10 cellular contexts compared by ENCODE assay signal in the genomic region with DNA sequence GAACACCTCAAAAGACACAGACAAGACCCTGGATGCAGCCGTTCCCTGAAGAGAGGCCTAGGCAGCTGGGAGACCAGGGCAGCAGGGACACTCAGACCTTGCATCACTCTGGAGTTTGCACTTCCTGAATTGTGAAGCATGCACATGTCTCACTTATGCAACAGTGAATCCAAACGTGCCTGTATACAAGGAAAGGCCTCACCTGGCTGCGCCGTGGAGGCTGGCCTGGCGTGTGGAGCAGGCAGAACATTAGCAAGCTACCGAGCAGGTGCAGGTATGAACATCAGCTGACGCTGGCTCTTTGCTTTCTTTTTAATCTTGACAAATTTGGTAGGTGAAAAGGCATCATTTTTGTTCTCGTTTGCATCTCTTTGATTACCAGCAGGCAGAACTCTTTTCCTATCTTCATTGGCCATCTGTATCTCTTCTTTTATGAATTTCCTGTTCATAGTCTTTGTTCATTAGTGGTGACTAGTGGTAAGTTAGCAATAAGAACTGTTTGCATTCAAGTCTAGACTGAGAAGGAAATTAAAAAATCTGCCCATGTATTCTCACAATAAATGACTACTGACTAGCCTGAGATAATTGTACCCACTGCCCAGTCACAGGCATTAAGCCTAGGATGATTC. TPM values are rescaled to one million over a fixed set of nuclear protein-coding genes. Genes with fewer than 3 reads are reported as not detected.
DNase-seq lines count a peak whose midpoint lies in the region; ATAC-seq and TF ChIP-seq lines count a peak whose summit lies in the region.
"Had no signal": no experiment of that assay in that cellular context is flagged by ENCODE, and none has a peak within 500 bp of the region (broad histone marks: within the 10 kb centered on the region; RNA-seq: fewer than 3 reads in every experiment).

No MANE protein-coding gene starts in this region.

- H3K4me2 ChIP-seq in OCI-LY7 (ENCODE audit: low read length) (no peak overlapping the region; the same call in 1 of the 2 replicates), trophoblast cell (ENCODE audit: low read length) (no peak overlapping the region)

- H3K9ac ChIP-seq in trophoblast cell (ENCODE audit: low read length), result no peak overlapping the region

- POLR2A ChIA-PET in OCI-LY7 (lab: Charles Lee), result no interaction called here

- DNase-seq in NCI-H2029 (lab: John Stamatoyannopoulos, UW) (peak; percentile 38), NCI-H2029 treated with DMSO at 0.1 percent for 48 hours (lab: John Stamatoyannopoulos, UW) (no peak), OCI-LY7 (ENCODE audit: low spot score) (peak; percentile 7), breast epithelium (ENCODE audit: low spot score in 2 of 2) (peak in 1 of 2 donors; percentile 26), trophoblast cell (peak; percentile 72 to 79), NCI-H69 (lab: John Stamatoyannopoulos, UW) (no peak)
- no peak for DNase-seq in stimulated activated CD4-positive, alpha-beta T cell treated with anti-CD3 and anti-CD28 coated beads, Interleukin-12 subunit alpha, Interleukin-12 subunit beta, amount 100 ng/mL, for 4 hours
- DNase-seq: NCI-H1105 treated with DMSO at 0.1 percent for 48 hours, tibial artery had no signal

- CTCF ChIA-PET in OCI-LY7 (lab: Charles Lee; ENCODE audit: unreplicated experiment), result interaction anchor here (0.6 kb wide), 1 partner anchor 10 kb away, joined by 3 read pairs; no protein-coding TSS in a partner anchor

- H3K9me3 ChIP-seq in OCI-LY7 (ENCODE audit: low read length), result no peaks in the 10 kb centered on the region
- H3K9me3 ChIP-seq in breast epithelium, result no peaks in the 10 kb centered on the region
- H3K9me3 ChIP-seq in trophoblast cell (ENCODE audit: insufficient read depth, low read depth, low read length), result no peaks in the 10 kb centered on the region
- H3K9me3 ChIP-seq: tibial artery had no signal

- H3K36me3 ChIP-seq in OCI-LY7 (ENCODE audit: insufficient read depth, low read length), result peaks cover 22% of the 10 kb centered on the region
- H3K36me3 ChIP-seq in breast epithelium, result no peaks in the 10 kb centered on the region
- peaks cover 5% of the 10 kb centered on the region in 2 experiments for H3K36me3 ChIP-seq in trophoblast cell (ENCODE audit: control insufficient read depth in 1 of 2, insufficient read depth in 2 of 2, low read length in 2 of 2)
- H3K36me3 ChIP-seq: tibial artery had no signal

- no peak overlapping the region for H2BK120ac ChIP-seq in trophoblast cell (ENCODE audit: insufficient read depth, low read length, poor library complexity)

- intact Hi-C loops in OCI-LY7 (cut with micrococcal nuclease; ENCODE audit: unreplicated experiment) (no loop called here), breast epithelium (cut with DNase I; ENCODE audit: low total_unique reads) (no loop called here)

- no peak overlapping the region for H3K23ac ChIP-seq in trophoblast cell (ENCODE audit: low read length)

- no peak for TF ChIP-seq POLR2A in breast epithelium (IDR thresholded peaks at IDR 0.05)

- TF ChIP-seq CTCF in OCI-LY7 (conservative IDR thresholded peaks at IDR 0.05; ENCODE audit: low read length) (no peak), breast epithelium (IDR thresholded peaks at IDR 0.05) (no peak)

- BruUV-seq in OCI-LY7 (replicated peaks; lab: Mats Ljungman, UMichigan), result no TSS peak

- H3K27ac ChIP-seq in OCI-LY7 (ENCODE audit: low read depth, low read length, poor library complexity, severe bottlenecking) (peak overlapping the region; percentile 29), breast epithelium (peak overlapping the region; percentile 20 to 25), trophoblast cell (ENCODE audit: low read depth, low read length) (no peak overlapping the region)
- H3K27ac ChIP-seq: tibial artery had no signal

- no peak overlapping the region for H4K12ac ChIP-seq in trophoblast cell (ENCODE audit: low read depth, low read length)

- no peaks in the 10 kb centered on the region for H4K20me1 ChIP-seq in OCI-LY7 (ENCODE audit: insufficient read depth, low read length)

- H3K4me1 ChIP-seq in OCI-LY7 (ENCODE audit: insufficient read depth, low read length, poor library complexity, severe bottlenecking), result peaks cover 13% of the 10 kb centered on the region
- peaks cover 0 to 10% of the 10 kb centered on the region in 2 donors for H3K4me1 ChIP-seq in breast epithelium
- H3K4me1 ChIP-seq in trophoblast cell (ENCODE audit: control insufficient read depth in 1 of 2, insufficient read depth in 2 of 2, low read length in 2 of 2), result no peaks in the 10 kb centered on the region

- H3K27me3 ChIP-seq in breast epithelium (peaks cover 0 to 42% of the 10 kb centered on the region in 2 donors), trophoblast cell (ENCODE audit: insufficient read depth, low read length) (no peaks in the 10 kb centered on the region)
- H3K27me3 ChIP-seq: tibial artery had no signal

- H2AFZ ChIP-seq in OCI-LY7 (ENCODE audit: low read length) (no peak overlapping the region), trophoblast cell (ENCODE audit: insufficient read depth, low read length, poor library complexity) (no peak overlapping the region)

- ATAC-seq in GM18498 (IDR thresholded peaks at IDR 0.05; ENCODE audit: unreplicated experiment), result no peak

- H3K9me2 ChIP-seq in OCI-LY7 (ENCODE audit: insufficient read depth, low read length), result no peaks in the 10 kb centered on the region

- WGBS in trophoblast cell (ENCODE audit: extremely low coverage, insufficient coverage, insufficient read length), result no CpG with 5 or more reads among the region's 8 CpGs

- H3K79me1 ChIP-seq in trophoblast cell (ENCODE audit: low read length), result no peaks in the 10 kb centered on the region

- no peak overlapping the region for H3K4me3 ChIP-seq in OCI-LY7 (ENCODE audit: low read depth, low read length, poor library complexity, severe bottlenecking)
- no peak overlapping the region for H3K4me3 ChIP-seq in breast epithelium
- H3K4me3 ChIP-seq in trophoblast cell (ENCODE audit: low read depth, low read length), result no peak overlapping the region
- H3K4me3 ChIP-seq: tibial artery had no signal

- H3K14ac ChIP-seq in trophoblast cell (ENCODE audit: low read length), result no peak overlapping the region

- no peak overlapping the region for H2BK5ac ChIP-seq in trophoblast cell (ENCODE audit: low read depth, low read length, poor library complexity)

- H3K4ac ChIP-seq in trophoblast cell (ENCODE audit: low read depth, low read length), result no peak overlapping the region

- no peak overlapping the region for H2AK5ac ChIP-seq in trophoblast cell (ENCODE audit: low read length)

- H3K18ac ChIP-seq in trophoblast cell (ENCODE audit: low read length), result no peak overlapping the region

- no peak overlapping the region for H2BK12ac ChIP-seq in trophoblast cell (ENCODE audit: low read length)

- H4K8ac ChIP-seq in trophoblast cell (ENCODE audit: low read depth, low read length), result no peak overlapping the region

- H3K79me2 ChIP-seq in OCI-LY7 (ENCODE audit: insufficient read depth, low read depth, low read length) (no peaks in the 10 kb centered on the region; the same call in 1 of the 2 replicates), trophoblast cell (ENCODE audit: control insufficient read depth, insufficient read depth, low read length, poor library complexity) (peaks cover 2% of the 10 kb centered on the region)

- no peak overlapping the region for H4K91ac ChIP-seq in trophoblast cell (ENCODE audit: low read depth, low read length)

RNA-seq across cellular contexts. Expression of gene IRAK1, which starts 37.2 kb away (rescaled TPM):
- total RNA-seq in OCI-LY7 (2014; rRNA removed; shearing (Covaris generic)), result 56.8 and 75.5 TPM in 2 replicates
- 119 and 136 TPM in 2 replicates for total RNA-seq in OCI-LY7 (2022)
- 10 to 100 TPM; 43.7 to 66.2 (median 50.8) TPM for total RNA-seq in breast epithelium
- polyA plus RNA-seq in trophoblast cell (2013), result 31.0 and 31.6 TPM in 2 replicates

RNA-seq across cellular contexts. Expression of gene MECP2, which starts 40.7 kb away (rescaled TPM):
- 31.2 and 45.8 TPM in 2 replicates for total RNA-seq in OCI-LY7 (2014; rRNA removed; shearing (Covaris generic))
- total RNA-seq in OCI-LY7 (2022), result 48.6 and 50.2 TPM in 2 replicates
- total RNA-seq in breast epithelium, result 10 to 100 TPM; 56.3 to 58.3 (median 57.8) TPM
- polyA plus RNA-seq in trophoblast cell (2013), result 13.4 and 13.5 TPM in 2 replicates

Comparison
In these comparisons a context has a peak if more than half of its experiments do, and no peak if none do; other contexts are left out.
1. DNase-seq: peak in NCI-H2029 (single experiment), OCI-LY7 (single experiment) and trophoblast cell (2 of 2); none in NCI-H2029 treated with DMSO at 0.1 percent for 48 hours (single experiment), NCI-H69 (single experiment) and stimulated activated CD4-positive, alpha-beta T cell treated with anti-CD3 and anti-CD28 coated beads, Interleukin-12 subunit alpha, Interleukin-12 subunit beta, amount 100 ng/mL, for 4 hours (single experiment).